Comparison of ENCODE assay signal across 1 cellular context in the genomic region with DNA sequence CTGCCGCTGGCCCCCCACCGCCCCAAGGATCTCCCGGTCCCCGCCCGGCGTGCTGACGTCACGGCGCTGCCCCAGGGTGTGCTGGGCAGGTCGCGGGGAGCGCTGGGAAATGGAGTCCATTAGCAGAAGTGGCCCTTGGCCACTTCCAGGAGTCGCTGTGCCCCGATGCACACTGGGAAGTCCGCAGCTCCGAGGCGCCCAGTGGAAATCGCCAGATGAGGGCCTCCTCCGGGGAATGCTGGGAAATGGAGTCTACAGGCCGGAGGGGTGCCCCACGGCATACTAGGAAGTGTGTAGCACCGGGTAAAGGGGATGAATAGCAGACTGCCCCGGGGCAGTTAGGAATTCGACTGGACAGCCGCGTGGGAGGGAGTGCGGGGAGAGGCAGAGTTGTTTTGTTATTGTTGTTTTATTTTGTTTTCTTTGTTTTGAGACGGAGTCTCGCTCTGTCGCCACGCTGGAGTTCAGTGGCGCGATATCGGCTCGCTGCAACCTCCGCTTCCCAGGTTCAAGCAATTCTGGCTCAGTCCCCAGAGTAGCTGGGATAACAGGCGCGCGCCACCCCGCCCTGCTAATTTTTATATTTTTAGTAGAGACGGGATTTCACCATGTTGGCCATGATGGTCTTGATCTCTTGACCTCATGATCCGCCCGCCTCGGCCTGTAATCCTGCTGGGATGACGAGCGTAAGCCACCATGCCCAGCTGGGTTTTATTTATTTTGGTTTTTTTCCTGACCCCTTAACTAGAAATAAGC.
A peak's percentile ranks its signal among the peaks of the same experiment; 100 is the strongest.
TF ChIP-seq lines count a peak whose summit lies in the region.

A gene (minus strand): TSS at position 2 of the 756 bp plus-strand sequence. CDS start 94 bp downstream, outside the sequence.

TF ChIP-seq in HEK293, 187 proteins besides CTCF, POLR2A, EP300 and RAD21 (continued from another document and continues in another):
- TF ChIP-seq, protein P1, sequence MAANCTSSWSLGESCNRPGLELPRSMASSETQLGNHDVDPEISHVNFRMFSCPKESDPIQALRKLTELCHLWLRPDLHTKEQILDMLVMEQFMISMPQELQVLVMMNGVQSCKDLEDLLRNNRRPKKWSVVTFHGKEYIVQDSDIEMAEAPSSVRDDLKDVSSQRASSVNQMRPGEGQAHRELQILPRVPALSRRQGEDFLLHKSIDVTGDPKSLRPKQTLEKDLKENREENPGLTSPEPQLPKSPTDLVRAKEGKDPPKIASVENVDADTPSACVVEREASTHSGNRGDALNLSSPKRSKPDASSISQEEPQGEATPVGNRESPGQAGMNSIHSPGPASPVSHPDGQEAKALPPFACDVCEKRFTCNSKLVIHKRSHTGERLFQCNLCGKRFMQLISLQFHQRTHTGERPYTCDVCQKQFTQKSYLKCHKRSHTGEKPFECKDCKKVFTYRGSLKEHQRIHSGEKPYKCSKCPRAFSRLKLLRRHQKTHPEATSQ (tag by site-specific recombination; IDR thresholded peaks at IDR 0.05), result no peak
- TF ChIP-seq, protein P2, sequence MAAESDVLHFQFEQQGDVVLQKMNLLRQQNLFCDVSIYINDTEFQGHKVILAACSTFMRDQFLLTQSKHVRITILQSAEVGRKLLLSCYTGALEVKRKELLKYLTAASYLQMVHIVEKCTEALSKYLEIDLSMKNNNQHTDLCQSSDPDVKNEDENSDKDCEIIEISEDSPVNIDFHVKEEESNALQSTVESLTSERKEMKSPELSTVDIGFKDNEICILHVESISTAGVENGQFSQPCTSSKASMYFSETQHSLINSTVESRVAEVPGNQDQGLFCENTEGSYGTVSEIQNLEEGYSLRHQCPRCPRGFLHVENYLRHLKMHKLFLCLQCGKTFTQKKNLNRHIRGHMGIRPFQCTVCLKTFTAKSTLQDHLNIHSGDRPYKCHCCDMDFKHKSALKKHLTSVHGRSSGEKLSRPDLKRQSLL (tag by site-specific recombination; IDR thresholded peaks at IDR 0.05), result peak; percentile 52; the same call in 1 of the 2 replicates
- TF ChIP-seq ZNF23 (tag by site-specific recombination; IDR thresholded peaks at IDR 0.05; ENCODE audit: borderline replicate concordance), result no peak
- TF ChIP-seq MYNN (tag by site-specific recombination; IDR thresholded peaks at IDR 0.05; ENCODE audit: borderline replicate concordance), result no peak
- no peak for TF ChIP-seq ZNF221 (tag by site-specific recombination; IDR thresholded peaks at IDR 0.05; ENCODE audit: borderline replicate concordance)
- TF ChIP-seq ZNF660 (tag by site-specific recombination; IDR thresholded peaks at IDR 0.05), result no peak
- no peak for TF ChIP-seq ZNF768 (tag by site-specific recombination; IDR thresholded peaks at IDR 0.05)
- no peak for TF ChIP-seq ZBTB7A (tag by site-specific recombination; IDR thresholded peaks at IDR 0.05; ENCODE audit: low read depth)
- TF ChIP-seq ZNF37A (tag by site-specific recombination; IDR thresholded peaks at IDR 0.05), result no peak
- TF ChIP-seq ZIC2 (tag by site-specific recombination; IDR thresholded peaks at IDR 0.05), result no peak; the same call in 1 of the 2 replicates
- TF ChIP-seq ZNF202 (tag by site-specific recombination; IDR thresholded peaks at IDR 0.05; ENCODE audit: borderline replicate concordance), result no peak
- TF ChIP-seq, protein P3, sequence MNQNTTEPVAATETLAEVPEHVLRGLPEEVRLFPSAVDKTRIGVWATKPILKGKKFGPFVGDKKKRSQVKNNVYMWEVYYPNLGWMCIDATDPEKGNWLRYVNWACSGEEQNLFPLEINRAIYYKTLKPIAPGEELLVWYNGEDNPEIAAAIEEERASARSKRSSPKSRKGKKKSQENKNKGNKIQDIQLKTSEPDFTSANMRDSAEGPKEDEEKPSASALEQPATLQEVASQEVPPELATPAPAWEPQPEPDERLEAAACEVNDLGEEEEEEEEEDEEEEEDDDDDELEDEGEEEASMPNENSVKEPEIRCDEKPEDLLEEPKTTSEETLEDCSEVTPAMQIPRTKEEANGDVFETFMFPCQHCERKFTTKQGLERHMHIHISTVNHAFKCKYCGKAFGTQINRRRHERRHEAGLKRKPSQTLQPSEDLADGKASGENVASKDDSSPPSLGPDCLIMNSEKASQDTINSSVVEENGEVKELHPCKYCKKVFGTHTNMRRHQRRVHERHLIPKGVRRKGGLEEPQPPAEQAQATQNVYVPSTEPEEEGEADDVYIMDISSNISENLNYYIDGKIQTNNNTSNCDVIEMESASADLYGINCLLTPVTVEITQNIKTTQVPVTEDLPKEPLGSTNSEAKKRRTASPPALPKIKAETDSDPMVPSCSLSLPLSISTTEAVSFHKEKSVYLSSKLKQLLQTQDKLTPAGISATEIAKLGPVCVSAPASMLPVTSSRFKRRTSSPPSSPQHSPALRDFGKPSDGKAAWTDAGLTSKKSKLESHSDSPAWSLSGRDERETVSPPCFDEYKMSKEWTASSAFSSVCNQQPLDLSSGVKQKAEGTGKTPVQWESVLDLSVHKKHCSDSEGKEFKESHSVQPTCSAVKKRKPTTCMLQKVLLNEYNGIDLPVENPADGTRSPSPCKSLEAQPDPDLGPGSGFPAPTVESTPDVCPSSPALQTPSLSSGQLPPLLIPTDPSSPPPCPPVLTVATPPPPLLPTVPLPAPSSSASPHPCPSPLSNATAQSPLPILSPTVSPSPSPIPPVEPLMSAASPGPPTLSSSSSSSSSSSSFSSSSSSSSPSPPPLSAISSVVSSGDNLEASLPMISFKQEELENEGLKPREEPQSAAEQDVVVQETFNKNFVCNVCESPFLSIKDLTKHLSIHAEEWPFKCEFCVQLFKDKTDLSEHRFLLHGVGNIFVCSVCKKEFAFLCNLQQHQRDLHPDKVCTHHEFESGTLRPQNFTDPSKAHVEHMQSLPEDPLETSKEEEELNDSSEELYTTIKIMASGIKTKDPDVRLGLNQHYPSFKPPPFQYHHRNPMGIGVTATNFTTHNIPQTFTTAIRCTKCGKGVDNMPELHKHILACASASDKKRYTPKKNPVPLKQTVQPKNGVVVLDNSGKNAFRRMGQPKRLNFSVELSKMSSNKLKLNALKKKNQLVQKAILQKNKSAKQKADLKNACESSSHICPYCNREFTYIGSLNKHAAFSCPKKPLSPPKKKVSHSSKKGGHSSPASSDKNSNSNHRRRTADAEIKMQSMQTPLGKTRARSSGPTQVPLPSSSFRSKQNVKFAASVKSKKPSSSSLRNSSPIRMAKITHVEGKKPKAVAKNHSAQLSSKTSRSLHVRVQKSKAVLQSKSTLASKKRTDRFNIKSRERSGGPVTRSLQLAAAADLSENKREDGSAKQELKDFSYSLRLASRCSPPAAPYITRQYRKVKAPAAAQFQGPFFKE (tag by site-specific recombination; IDR thresholded peaks at IDR 0.05; ENCODE audit: borderline replicate concordance), result no peak
- no peak for TF ChIP-seq ZNF837 (tag by site-specific recombination; IDR thresholded peaks at IDR 0.05)
- no peak; the same call in 1 of the 2 replicates for TF ChIP-seq ZNF416 (tag by site-specific recombination; IDR thresholded peaks at IDR 0.05)
- no peak for TF ChIP-seq ZNF677 (tag by site-specific recombination; IDR thresholded peaks at IDR 0.05)
- TF ChIP-seq RBAK (tag by site-specific recombination; IDR thresholded peaks at IDR 0.05), result no peak
- TF ChIP-seq, protein P4, sequence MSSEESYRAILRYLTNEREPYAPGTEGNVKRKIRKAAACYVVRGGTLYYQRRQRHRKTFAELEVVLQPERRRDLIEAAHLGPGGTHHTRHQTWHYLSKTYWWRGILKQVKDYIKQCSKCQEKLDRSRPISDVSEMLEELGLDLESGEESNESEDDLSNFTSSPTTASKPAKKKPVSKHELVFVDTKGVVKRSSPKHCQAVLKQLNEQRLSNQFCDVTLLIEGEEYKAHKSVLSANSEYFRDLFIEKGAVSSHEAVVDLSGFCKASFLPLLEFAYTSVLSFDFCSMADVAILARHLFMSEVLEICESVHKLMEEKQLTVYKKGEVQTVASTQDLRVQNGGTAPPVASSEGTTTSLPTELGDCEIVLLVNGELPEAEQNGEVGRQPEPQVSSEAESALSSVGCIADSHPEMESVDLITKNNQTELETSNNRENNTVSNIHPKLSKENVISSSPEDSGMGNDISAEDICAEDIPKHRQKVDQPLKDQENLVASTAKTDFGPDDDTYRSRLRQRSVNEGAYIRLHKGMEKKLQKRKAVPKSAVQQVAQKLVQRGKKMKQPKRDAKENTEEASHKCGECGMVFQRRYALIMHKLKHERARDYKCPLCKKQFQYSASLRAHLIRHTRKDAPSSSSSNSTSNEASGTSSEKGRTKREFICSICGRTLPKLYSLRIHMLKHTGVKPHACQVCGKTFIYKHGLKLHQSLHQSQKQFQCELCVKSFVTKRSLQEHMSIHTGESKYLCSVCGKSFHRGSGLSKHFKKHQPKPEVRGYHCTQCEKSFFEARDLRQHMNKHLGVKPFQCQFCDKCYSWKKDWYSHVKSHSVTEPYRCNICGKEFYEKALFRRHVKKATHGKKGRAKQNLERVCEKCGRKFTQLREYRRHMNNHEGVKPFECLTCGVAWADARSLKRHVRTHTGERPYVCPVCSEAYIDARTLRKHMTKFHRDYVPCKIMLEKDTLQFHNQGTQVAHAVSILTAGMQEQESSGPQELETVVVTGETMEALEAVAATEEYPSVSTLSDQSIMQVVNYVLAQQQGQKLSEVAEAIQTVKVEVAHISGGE (tag by site-specific recombination; conservative IDR thresholded peaks at IDR 0.05; ENCODE audit: low read depth), result peak; percentile 86
- peak; percentile 66; the same call in 1 of the 2 replicates for TF ChIP-seq ZNF391 (tag by site-specific recombination; IDR thresholded peaks at IDR 0.05; ENCODE audit: borderline replicate concordance, low read depth)
- TF ChIP-seq ZFP37 (tag by site-specific recombination; IDR thresholded peaks at IDR 0.05), result peak; percentile 61
- TF ChIP-seq, protein P5, sequence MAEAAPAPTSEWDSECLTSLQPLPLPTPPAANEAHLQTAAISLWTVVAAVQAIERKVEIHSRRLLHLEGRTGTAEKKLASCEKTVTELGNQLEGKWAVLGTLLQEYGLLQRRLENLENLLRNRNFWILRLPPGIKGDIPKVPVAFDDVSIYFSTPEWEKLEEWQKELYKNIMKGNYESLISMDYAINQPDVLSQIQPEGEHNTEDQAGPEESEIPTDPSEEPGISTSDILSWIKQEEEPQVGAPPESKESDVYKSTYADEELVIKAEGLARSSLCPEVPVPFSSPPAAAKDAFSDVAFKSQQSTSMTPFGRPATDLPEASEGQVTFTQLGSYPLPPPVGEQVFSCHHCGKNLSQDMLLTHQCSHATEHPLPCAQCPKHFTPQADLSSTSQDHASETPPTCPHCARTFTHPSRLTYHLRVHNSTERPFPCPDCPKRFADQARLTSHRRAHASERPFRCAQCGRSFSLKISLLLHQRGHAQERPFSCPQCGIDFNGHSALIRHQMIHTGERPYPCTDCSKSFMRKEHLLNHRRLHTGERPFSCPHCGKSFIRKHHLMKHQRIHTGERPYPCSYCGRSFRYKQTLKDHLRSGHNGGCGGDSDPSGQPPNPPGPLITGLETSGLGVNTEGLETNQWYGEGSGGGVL (tag by site-specific recombination; IDR thresholded peaks at IDR 0.05), result no peak
- no peak for TF ChIP-seq ZNF521 (tag by site-specific recombination; IDR thresholded peaks at IDR 0.05)
- TF ChIP-seq ZNF140 (tag by site-specific recombination; IDR thresholded peaks at IDR 0.05), result peak; percentile 94; the same call in 1 of the 2 replicates
- TF ChIP-seq ZNF24 (tag by site-specific recombination; IDR thresholded peaks at IDR 0.05), result no peak
- no peak for TF ChIP-seq ZNF701 (tag by site-specific recombination; IDR thresholded peaks at IDR 0.05)
- TF ChIP-seq ZNF626 (tag by site-specific recombination; IDR thresholded peaks at IDR 0.05), result no peak
- TF ChIP-seq, protein P6, sequence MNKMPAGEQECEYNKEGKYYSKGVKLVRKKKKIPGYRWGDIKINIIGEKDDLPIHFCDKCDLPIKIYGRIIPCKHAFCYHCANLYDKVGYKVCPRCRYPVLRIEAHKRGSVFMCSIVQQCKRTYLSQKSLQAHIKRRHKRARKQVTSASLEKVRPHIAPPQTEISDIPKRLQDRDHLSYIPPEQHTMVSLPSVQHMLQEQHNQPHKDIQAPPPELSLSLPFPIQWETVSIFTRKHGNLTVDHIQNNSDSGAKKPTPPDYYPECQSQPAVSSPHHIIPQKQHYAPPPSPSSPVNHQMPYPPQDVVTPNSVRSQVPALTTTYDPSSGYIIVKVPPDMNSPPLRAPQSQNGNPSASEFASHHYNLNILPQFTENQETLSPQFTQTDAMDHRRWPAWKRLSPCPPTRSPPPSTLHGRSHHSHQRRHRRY (tag by site-specific recombination; IDR thresholded peaks at IDR 0.05), result no peak
- TF ChIP-seq SALL2 (tag by site-specific recombination; IDR thresholded peaks at IDR 0.05; ENCODE audit: borderline replicate concordance), result no peak
- TF ChIP-seq, protein P7, sequence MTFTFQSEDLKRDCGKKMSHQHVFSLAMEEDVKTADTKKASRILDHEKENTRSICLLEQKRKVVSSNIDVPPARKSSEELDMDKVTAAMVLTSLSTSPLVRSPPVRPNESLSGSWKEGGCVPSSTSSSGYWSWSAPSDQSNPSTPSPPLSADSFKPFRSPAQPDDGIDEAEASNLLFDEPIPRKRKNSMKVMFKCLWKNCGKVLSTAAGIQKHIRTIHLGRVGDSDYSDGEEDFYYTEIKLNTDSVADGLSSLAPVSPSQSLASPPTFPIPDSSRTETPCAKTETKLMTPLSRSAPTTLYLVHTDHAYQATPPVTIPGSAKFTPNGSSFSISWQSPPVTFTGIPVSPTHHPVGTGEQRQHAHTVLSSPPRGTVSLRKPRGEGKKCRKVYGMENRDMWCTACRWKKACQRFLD (tag by site-specific recombination; IDR thresholded peaks at IDR 0.05), result no peak
- peak; percentile 88 for TF ChIP-seq ZXDB (tag by site-specific recombination; IDR thresholded peaks at IDR 0.05)
- TF ChIP-seq, protein P8, sequence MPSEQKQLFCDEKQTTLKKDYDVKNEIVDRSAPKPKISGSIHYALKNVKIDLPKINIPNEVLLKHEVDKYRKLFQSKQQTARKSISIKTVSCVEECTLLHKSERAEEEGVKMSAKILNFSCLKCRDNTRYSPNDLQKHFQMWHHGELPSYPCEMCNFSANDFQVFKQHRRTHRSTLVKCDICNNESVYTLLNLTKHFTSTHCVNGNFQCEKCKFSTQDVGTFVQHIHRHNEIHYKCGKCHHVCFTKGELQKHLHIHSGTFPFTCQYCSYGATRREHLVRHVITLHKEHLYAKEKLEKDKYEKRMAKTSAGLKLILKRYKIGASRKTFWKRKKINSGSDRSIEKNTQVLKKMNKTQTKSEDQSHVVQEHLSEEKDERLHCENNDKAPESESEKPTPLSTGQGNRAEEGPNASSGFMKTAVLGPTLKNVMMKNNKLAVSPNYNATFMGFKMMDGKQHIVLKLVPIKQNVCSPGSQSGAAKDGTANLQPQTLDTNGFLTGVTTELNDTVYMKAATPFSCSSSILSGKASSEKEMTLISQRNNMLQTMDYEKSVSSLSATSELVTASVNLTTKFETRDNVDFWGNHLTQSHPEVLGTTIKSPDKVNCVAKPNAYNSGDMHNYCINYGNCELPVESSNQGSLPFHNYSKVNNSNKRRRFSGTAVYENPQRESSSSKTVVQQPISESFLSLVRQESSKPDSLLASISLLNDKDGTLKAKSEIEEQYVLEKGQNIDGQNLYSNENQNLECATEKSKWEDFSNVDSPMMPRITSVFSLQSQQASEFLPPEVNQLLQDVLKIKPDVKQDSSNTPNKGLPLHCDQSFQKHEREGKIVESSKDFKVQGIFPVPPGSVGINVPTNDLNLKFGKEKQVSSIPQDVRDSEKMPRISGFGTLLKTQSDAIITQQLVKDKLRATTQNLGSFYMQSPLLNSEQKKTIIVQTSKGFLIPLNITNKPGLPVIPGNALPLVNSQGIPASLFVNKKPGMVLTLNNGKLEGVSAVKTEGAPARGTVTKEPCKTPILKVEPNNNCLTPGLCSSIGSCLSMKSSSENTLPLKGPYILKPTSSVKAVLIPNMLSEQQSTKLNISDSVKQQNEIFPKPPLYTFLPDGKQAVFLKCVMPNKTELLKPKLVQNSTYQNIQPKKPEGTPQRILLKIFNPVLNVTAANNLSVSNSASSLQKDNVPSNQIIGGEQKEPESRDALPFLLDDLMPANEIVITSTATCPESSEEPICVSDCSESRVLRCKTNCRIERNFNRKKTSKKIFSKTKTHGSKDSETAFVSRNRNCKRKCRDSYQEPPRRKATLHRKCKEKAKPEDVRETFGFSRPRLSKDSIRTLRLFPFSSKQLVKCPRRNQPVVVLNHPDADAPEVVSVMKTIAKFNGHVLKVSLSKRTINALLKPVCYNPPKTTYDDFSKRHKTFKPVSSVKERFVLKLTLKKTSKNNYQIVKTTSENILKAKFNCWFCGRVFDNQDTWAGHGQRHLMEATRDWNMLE (tag by site-specific recombination; conservative IDR thresholded peaks at IDR 0.05; ENCODE audit: low read depth), result 0 out of 2 replicates have a peak, but pooled peaks have one; percentile 19
- no peak for TF ChIP-seq ZNF133 (tag by site-specific recombination; IDR thresholded peaks at IDR 0.05)
